9 cellular contexts compared by ENCODE assay signal in genomic region chr9:105127863-105128220, GRCh38.
A peak's percentile ranks its signal among the peaks of the same experiment; 100 is the strongest.
DNase-seq lines count a peak whose midpoint lies in the region; ATAC-seq, FAIRE-seq and TF ChIP-seq lines count a peak whose summit lies in the region.
"Had no signal": no experiment of that assay in that cellular context is flagged by ENCODE, and none has a peak within 500 bp of the region (broad histone marks: within the 10 kb centered on the region; RNA-seq: fewer than 3 reads in every experiment).

No MANE protein-coding gene starts in this region.

- H3K4me2 ChIP-seq in PC-3 (ENCODE audit: low read length) (no peak overlapping the region), astrocyte (ENCODE audit: low read length) (peak overlapping the region; percentile 24)

- no peaks in the 10 kb centered on the region for H3F3A ChIP-seq in PC-3 (ENCODE audit: low read length, unreplicated experiment)

- WGBS in spleen, 5 donors = 13 to 25% (median 23%) methylated on average over 3 of the region's 3 CpGs

- TF ChIP-seq POLR2A in spleen (IDR thresholded peaks at IDR 0.05) = no peak

- H3K9me3 ChIP-seq in PC-3 (ENCODE audit: low read length) (no peaks in the 10 kb centered on the region), astrocyte (ENCODE audit: insufficient read depth, low read depth, low read length) (no peaks in the 10 kb centered on the region), spleen (no peaks in the 10 kb centered on the region)

- H3K9ac ChIP-seq in PC-3 (ENCODE audit: low read length) (no peak overlapping the region), astrocyte (ENCODE audit: low read length) (peak overlapping the region; percentile 11)

- CTCF ChIA-PET in PC-3 (lab: Charles Lee) = no interaction called here

- H3K27ac ChIP-seq in PC-3 (ENCODE audit: low read length) (peak overlapping the region; percentile 48), astrocyte (ENCODE audit: low read depth, low read length) (peak overlapping the region; percentile 55), spleen (peak overlapping the region in 4 of 8 donors; percentile 21 to 60 (median 53))
- H3K27ac ChIP-seq: 22Rv1 had no signal

- BruUV-seq in PC-3 (replicated peaks; lab: Mats Ljungman, UMichigan) = no TSS peak

- TF ChIP-seq CTCF in PC-3 (conservative IDR thresholded peaks at IDR 0.05; ENCODE audit: low read depth, low read length) (no peak), astrocyte (IDR thresholded peaks at IDR 0.05; ENCODE audit: insufficient read depth, low read depth, low read length) (no peak), spleen (IDR thresholded peaks at IDR 0.05 in 8 of 11, conservative IDR thresholded peaks at IDR 0.05 in 3 of 11) (no peak)

- no peaks in the 10 kb centered on the region for H3K36me3 Mint-ChIP-seq in astrocyte (ENCODE audit: low read depth, unreplicated experiment)

- H3K4me1 Mint-ChIP-seq in astrocyte (ENCODE audit: low read depth, unreplicated experiment) = peaks cover 43% of the 10 kb centered on the region

- POLR2A ChIA-PET in PC-3 (lab: Charles Lee; ENCODE audit: unreplicated experiment) = no interaction called here

- H3K36me3 ChIP-seq in PC-3 (ENCODE audit: low read depth, low read length) (no peaks in the 10 kb centered on the region), astrocyte (ENCODE audit: insufficient read depth, low read length) (no peaks in the 10 kb centered on the region), spleen (no peaks in the 10 kb centered on the region)

- peaks cover 4% of the 10 kb centered on the region for H3K9me3 Mint-ChIP-seq in astrocyte (ENCODE audit: unreplicated experiment)

- H3K27ac Mint-ChIP-seq in astrocyte (ENCODE audit: unreplicated experiment) = peak overlapping the region; percentile 90

- ATAC-seq in HG02943 (IDR thresholded peaks at IDR 0.05; ENCODE audit: low read depth, unreplicated experiment) = peak; percentile 99
- ATAC-seq in PC-3 = no peak; the same call in 1 of the 2 replicates

- DNase-seq in SIG-M5 treated with dmso at 0.1 percent for 504 hours (lab: John Stamatoyannopoulos, UW; ENCODE audit: unreplicated experiment) (peak; percentile 10), SIG-M5 (lab: John Stamatoyannopoulos, UW) (no peak), PC-3 (peak; percentile 28), astrocyte (ENCODE audit: low read depth) (peak; percentile 80), spleen (no peak), NCI-H748 (lab: John Stamatoyannopoulos, UW; ENCODE audit: unreplicated experiment) (no peak)
- DNase-seq in stimulated activated CD4-positive, alpha-beta T cell treated with anti-CD3 and anti-CD28 coated beads, Interleukin-2, amount 100 ng/mL, for 24 hours = peak; percentile 17 to 27

- no peak overlapping the region for H2AFZ ChIP-seq in PC-3 (ENCODE audit: low read length)
- peak overlapping the region; percentile 6 for H2AFZ ChIP-seq in astrocyte (ENCODE audit: low read depth, low read length)

- peak; percentile 55 for FAIRE-seq in astrocyte (lab: Jason Lieb, UNC)

- no peaks in the 10 kb centered on the region for H3K79me2 ChIP-seq in PC-3 (ENCODE audit: low read length)
- no peaks in the 10 kb centered on the region for H3K79me2 ChIP-seq in astrocyte (ENCODE audit: insufficient read depth, low read length)

- H3K27me3 ChIP-seq in PC-3 (ENCODE audit: low read length) (no peaks in the 10 kb centered on the region), astrocyte (ENCODE audit: insufficient read depth, low read length) (no peaks in the 10 kb centered on the region), spleen (replicated peaks in 1 of 7) (no peaks in the 10 kb centered on the region)

- no peaks in the 10 kb centered on the region for H3K9me2 ChIP-seq in PC-3 (replicated peaks; ENCODE audit: low read length)

- no peaks in the 10 kb centered on the region for H4K20me1 ChIP-seq in PC-3 (ENCODE audit: low read length)
- no peaks in the 10 kb centered on the region for H4K20me1 ChIP-seq in astrocyte (ENCODE audit: insufficient read depth, low read length)

- H3K4me1 ChIP-seq in PC-3 (ENCODE audit: insufficient read depth, low read length) (peaks cover 8% of the 10 kb centered on the region), astrocyte (ENCODE audit: insufficient read depth, low read length) (peaks cover 26% of the 10 kb centered on the region), spleen (peaks cover 3 to 39% (median 24%) of the 10 kb centered on the region in 6 donors)

- no peak overlapping the region for H3K4me3 Mint-ChIP-seq in astrocyte (ENCODE audit: unreplicated experiment)

- H3K4me3 ChIP-seq in PC-3 (ENCODE audit: low read length) = no peak overlapping the region
- H3K4me3 ChIP-seq in astrocyte (ENCODE audit: insufficient read depth, low read depth, low read length) = no peak overlapping the region
- no peak overlapping the region for H3K4me3 ChIP-seq in spleen

- no peaks in the 10 kb centered on the region for H3K27me3 Mint-ChIP-seq in astrocyte (ENCODE audit: low read depth, unreplicated experiment)

- intact Hi-C loops in PC-3 (cut with micrococcal nuclease) = no loop called here
- intact Hi-C loops in spleen (cut with DNase I; ENCODE audit: low total_unique reads) = no loop called here

Comparison
In these comparisons a context has a peak if more than half of its experiments do, and no peak if none do; other contexts are left out.
1. DNase-seq: peak in SIG-M5 treated with dmso at 0.1 percent for 504 hours (single experiment), PC-3 (single experiment), astrocyte (single experiment) and stimulated activated CD4-positive, alpha-beta T cell treated with anti-CD3 and anti-CD28 coated beads, Interleukin-2, amount 100 ng/mL, for 24 hours (2 of 2); none in SIG-M5 (single experiment), spleen (single experiment) and NCI-H748 (single experiment).